In genomic region chr5:15346738-15347137, GRCh38 we compare ENCODE assay signal across 8 cellular contexts.
"Had no signal": no experiment of that assay in that cellular context is flagged by ENCODE, and none has a peak within 500 bp of the region (broad histone marks: within the 10 kb centered on the region; RNA-seq: fewer than 3 reads in every experiment).

No MANE protein-coding gene starts in this region.

- H2AFZ ChIP-seq: GM23248 had no signal

- H3K9ac ChIP-seq: GM23248 had no signal

- H3K4me1 ChIP-seq: HAP-1 had no signal

- ATAC-seq: HCT116 had no signal

- H3K4me3 ChIP-seq: GM23248, HAP-1 had no signal

- H3K9me3 ChIP-seq: HAP-1 had no signal

- H3K36me3 ChIP-seq: HAP-1 had no signal

- H3K27ac ChIP-seq: GM23248, HL-60 had no signal

- DNase-seq: GM23248, GOT3, H7, HFFc6, IMR-90 had no signal
